Comparison of ENCODE assay signal across 28 cellular contexts in the genomic region with DNA sequence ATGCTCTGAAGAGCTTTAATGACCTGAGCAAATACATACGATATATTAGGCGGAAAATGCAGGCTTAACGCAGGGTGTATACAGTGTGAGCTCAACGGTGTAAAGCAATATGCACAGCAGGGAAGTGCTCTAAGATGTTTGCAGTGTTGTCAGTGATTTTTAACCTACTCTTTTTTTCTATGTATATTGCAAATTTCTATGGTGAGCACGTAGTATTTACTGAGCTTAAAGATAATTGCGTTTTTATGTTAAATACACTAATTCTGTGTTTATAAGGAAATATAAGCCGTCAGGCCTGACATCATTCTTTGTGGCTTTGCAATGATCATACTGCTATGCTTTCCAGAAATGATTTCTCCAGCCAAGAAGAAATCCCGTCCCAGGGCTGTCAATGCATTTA. TPM values are rescaled to one million over a fixed set of nuclear protein-coding genes. Genes with fewer than 3 reads are reported as not detected.
"Had no signal": no experiment of that assay in that cellular context is flagged by ENCODE, and none has a peak within 500 bp of the region (broad histone marks: within the 10 kb centered on the region; RNA-seq: fewer than 3 reads in every experiment).

No MANE protein-coding gene starts in this region.

- H3K4me3 ChIP-seq: ascending aorta, neural progenitor cell, right atrium auricular region, suprapubic skin, tibial artery had no signal

- H3K9me3 ChIP-seq: ascending aorta, right atrium auricular region, suprapubic skin, tibial artery had no signal

- H3K27ac ChIP-seq: ascending aorta, brain microvascular endothelial cell, neural progenitor cell, right atrium auricular region, suprapubic skin, tibial artery, WERI-Rb-1 had no signal

- H3K36me3 ChIP-seq: brain microvascular endothelial cell, neural progenitor cell, suprapubic skin, WERI-Rb-1 had no signal

- H3K27me3 ChIP-seq: ascending aorta, brain microvascular endothelial cell, neural progenitor cell, right atrium auricular region, suprapubic skin, tibial artery had no signal

- DNase-seq: activated CD4-positive, alpha-beta T cell treated with anti-CD3 and anti-CD28 coated beads for 48 hours; activated CD4-positive, alpha-beta T cell treated with anti-CD3 and anti-CD28 coated beads, Interleukin-2, amount 50 U/mL, for 48 hours; activated CD8-positive, alpha-beta memory T cell treated with anti-CD3 and anti-CD28 coated beads for 24 hours; activated CD8-positive, alpha-beta memory T cell treated with anti-CD3 and anti-CD28 coated beads, Interleukin-2, amount 50 U/mL, for 4 hours; activated gamma-delta T cell; activated naive CD4-positive, alpha-beta T cell treated with anti-CD3 and anti-CD28 coated beads, Interleukin-2, amount 10 ng/mL, durations not matched to agents 7 days and 5 days; activated naive CD8-positive, alpha-beta T cell treated with anti-CD3 and anti-CD28 coated beads, Interleukin-2, amount 10 ng/mL, durations not matched to agents 7 days and 5 days; activated T-cell treated with anti-CD3 and anti-CD28 coated beads, Interleukin-2, amount 50 U/mL, for 1 hour; brain microvascular endothelial cell; cortex of kidney; effector memory CD8-positive, alpha-beta T cell; head of caudate nucleus; hippocampal formation; kidney; left colon; naive thymus-derived CD8-positive, alpha-beta T cell; occipital lobe; stimulated activated CD4-positive, alpha-beta T cell treated with anti-CD3 and anti-CD28 coated beads, Interleukin-15, amount 100 ng/mL, for 24 hours; stimulated activated CD4-positive, alpha-beta T cell treated with anti-CD3 and anti-CD28 coated beads, Interleukin-2, amount 100 ng/mL, for 24 hours; stimulated activated naive CD4-positive, alpha-beta T cell; T1000; tibial artery; WERI-Rb-1 had no signal

- H3K4me1 ChIP-seq: ascending aorta, neural progenitor cell, right atrium auricular region, suprapubic skin, tibial artery had no signal

- ATAC-seq: activated CD4-positive, CD25-positive, alpha-beta regulatory T cell treated with anti-CD3 and anti-CD28 coated beads, Interleukin-2, amount 50 U/mL, for 24 hours; effector memory CD8-positive, alpha-beta T cell; left colon; naive thymus-derived CD8-positive, alpha-beta T cell had no signal

RNA-seq across cellular contexts. Expression of gene DGKG, which starts 42.0 kb away (rescaled TPM):
- polyA plus RNA-seq: naive thymus-derived CD8-positive, alpha-beta T cell had no signal
